11 cellular contexts compared by ENCODE assay signal in the genomic region with DNA sequence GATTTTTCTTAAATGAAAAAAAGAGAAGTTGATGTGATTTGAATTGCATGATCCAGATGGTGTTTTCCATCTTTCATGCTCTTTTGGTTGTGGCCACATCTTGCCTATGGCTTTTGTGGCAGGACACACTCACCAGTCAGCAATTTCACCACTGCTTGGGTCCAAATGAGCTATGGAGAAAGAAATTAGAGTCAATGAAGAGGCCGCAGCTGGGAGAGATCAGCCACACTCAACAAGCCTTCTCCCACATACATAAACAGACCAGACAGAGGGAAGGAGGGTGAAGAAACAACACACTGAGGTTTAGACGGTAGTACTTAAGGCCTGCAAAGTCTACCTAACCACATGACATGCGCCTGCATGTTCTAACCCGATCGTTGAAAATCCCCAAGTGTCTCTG.
DNase-seq lines count a peak whose midpoint lies in the region; ATAC-seq, FAIRE-seq and TF ChIP-seq lines count a peak whose summit lies in the region.
"Had no signal": no experiment of that assay in that cellular context is flagged by ENCODE, and none has a peak within 500 bp of the region (broad histone marks: within the 10 kb centered on the region; RNA-seq: fewer than 3 reads in every experiment).

No MANE protein-coding gene starts in this region.

- FAIRE-seq in H54 (lab: Jason Lieb, UNC), result peak; percentile 95
- FAIRE-seq: pancreas had no signal

- H3K27ac ChIP-seq in PC-3 (ENCODE audit: low read length) (no peak overlapping the region), trophoblast cell (ENCODE audit: low read depth, low read length) (no peak overlapping the region)
- H3K27ac ChIP-seq: pancreas had no signal

- H3K9me3 ChIP-seq in PC-3 (ENCODE audit: low read length) (no peaks in the 10 kb centered on the region), trophoblast cell (ENCODE audit: insufficient read depth, low read depth, low read length) (no peaks in the 10 kb centered on the region)
- H3K9me3 ChIP-seq: pancreas had no signal

- peak overlapping the region; percentile 26; the same call in 1 of the 2 replicates for H2AFZ ChIP-seq in PC-3 (ENCODE audit: low read length)
- H2AFZ ChIP-seq in trophoblast cell (ENCODE audit: insufficient read depth, low read length, poor library complexity), result no peak overlapping the region

- POLR2A ChIA-PET in PC-3 (lab: Charles Lee; ENCODE audit: unreplicated experiment), result no interaction called here

- no peak overlapping the region for H3K4me2 ChIP-seq in PC-3 (ENCODE audit: low read length)
- H3K4me2 ChIP-seq in trophoblast cell (ENCODE audit: low read length), result no peak overlapping the region

- no peak for TF ChIP-seq POLR2A in H54 (IDR thresholded peaks at IDR 0.05; ENCODE audit: low read depth, low read length)

- no peaks in the 10 kb centered on the region for H3K27me3 ChIP-seq in PC-3 (ENCODE audit: low read length)
- no peaks in the 10 kb centered on the region for H3K27me3 ChIP-seq in trophoblast cell (ENCODE audit: insufficient read depth, low read length)
- H3K27me3 ChIP-seq: pancreas had no signal

- no peaks in the 10 kb centered on the region for H3K9me2 ChIP-seq in PC-3 (replicated peaks; ENCODE audit: low read length)

- intact Hi-C loops in PC-3 (cut with micrococcal nuclease), result no loop called here

- no peak overlapping the region for H3K4ac ChIP-seq in trophoblast cell (ENCODE audit: low read depth, low read length)

- H4K12ac ChIP-seq in trophoblast cell (ENCODE audit: low read depth, low read length), result no peak overlapping the region

- peak overlapping the region; percentile 14 for H2BK120ac ChIP-seq in trophoblast cell (ENCODE audit: insufficient read depth, low read length, poor library complexity)

- peak overlapping the region; percentile 4 for H3K23ac ChIP-seq in trophoblast cell (ENCODE audit: low read length)

- H3K14ac ChIP-seq in trophoblast cell (ENCODE audit: low read length), result no peak overlapping the region

- no peak overlapping the region for H2BK5ac ChIP-seq in trophoblast cell (ENCODE audit: low read depth, low read length, poor library complexity)

- ATAC-seq in PC-3 (no peak), HG02623 (IDR thresholded peaks at IDR 0.05; ENCODE audit: unreplicated experiment) (no peak), HG02610 (IDR thresholded peaks at IDR 0.05; ENCODE audit: unreplicated experiment) (no peak)
- ATAC-seq: T-helper 17 cell had no signal

- no peak overlapping the region for H2BK12ac ChIP-seq in trophoblast cell (ENCODE audit: low read length)

- no peaks in the 10 kb centered on the region for H4K20me1 ChIP-seq in PC-3 (ENCODE audit: low read length)

- H4K91ac ChIP-seq in trophoblast cell (ENCODE audit: low read depth, low read length), result no peak overlapping the region

- CTCF ChIA-PET in PC-3 (lab: Charles Lee), result no interaction called here

- H3K79me1 ChIP-seq in trophoblast cell (ENCODE audit: low read length), result no peaks in the 10 kb centered on the region

- H3K4me1 ChIP-seq in PC-3 (ENCODE audit: insufficient read depth, low read length), result no peaks in the 10 kb centered on the region
- H3K4me1 ChIP-seq in trophoblast cell (ENCODE audit: control insufficient read depth in 1 of 2, insufficient read depth in 2 of 2, low read length in 2 of 2), result peaks cover 0 to 2% of the 10 kb centered on the region in 2 experiments
- H3K4me1 ChIP-seq: pancreas had no signal

- no peaks in the 10 kb centered on the region for H3K36me3 ChIP-seq in PC-3 (ENCODE audit: low read depth, low read length)
- H3K36me3 ChIP-seq in trophoblast cell (ENCODE audit: control insufficient read depth in 1 of 2, insufficient read depth in 2 of 2, low read length in 2 of 2), result no peaks in the 10 kb centered on the region
- H3K36me3 ChIP-seq: pancreas had no signal

- H3K79me2 ChIP-seq in PC-3 (ENCODE audit: low read length), result no peaks in the 10 kb centered on the region
- no peaks in the 10 kb centered on the region for H3K79me2 ChIP-seq in trophoblast cell (ENCODE audit: control insufficient read depth, insufficient read depth, low read length, poor library complexity)

- H3K18ac ChIP-seq in trophoblast cell (ENCODE audit: low read length), result no peak overlapping the region

- peak; percentile 5 for DNase-seq in H54 (ENCODE audit: insufficient read length, low spot score)
- no peak for DNase-seq in PC-3
- peak; percentile 43 for DNase-seq in fibroblast of the aortic adventitia (ENCODE audit: low read depth)
- no peak for DNase-seq in trophoblast cell
- no peak for DNase-seq in NCI-H1436 treated with DMSO at 0.1 percent for 48 hours (lab: John Stamatoyannopoulos, UW)
- DNase-seq: DND-41, NCI-H69, T-helper 17 cell had no signal

- no peak overlapping the region for H3K4me3 ChIP-seq in PC-3 (ENCODE audit: low read length)
- no peak overlapping the region for H3K4me3 ChIP-seq in fibroblast of the aortic adventitia (ENCODE audit: low read depth, low read length)
- H3K4me3 ChIP-seq in trophoblast cell (ENCODE audit: low read depth, low read length), result no peak overlapping the region
- H3K4me3 ChIP-seq: pancreas had no signal

- WGBS in trophoblast cell (ENCODE audit: extremely low coverage, insufficient coverage, insufficient read length), result no CpG with 5 or more reads among the region's 5 CpGs

- no peak overlapping the region for H2AK5ac ChIP-seq in trophoblast cell (ENCODE audit: low read length)

- no TSS peak for BruUV-seq in PC-3 (replicated peaks; lab: Mats Ljungman, UMichigan)

- no peak overlapping the region for H4K8ac ChIP-seq in trophoblast cell (ENCODE audit: low read depth, low read length)

- H3K9ac ChIP-seq in PC-3 (ENCODE audit: low read length) (no peak overlapping the region), trophoblast cell (ENCODE audit: low read length) (no peak overlapping the region)

- H3F3A ChIP-seq in PC-3 (ENCODE audit: low read length, unreplicated experiment), result no peaks in the 10 kb centered on the region

- TF ChIP-seq CTCF in PC-3 (conservative IDR thresholded peaks at IDR 0.05; ENCODE audit: low read depth, low read length) (no peak), fibroblast of the aortic adventitia (IDR thresholded peaks at IDR 0.05; ENCODE audit: insufficient read depth, low read length) (no peak)

Comparison
In these comparisons a context has a peak if more than half of its experiments do, and no peak if none do; other contexts are left out.
1. DNase-seq: peak in H54 (single experiment) and fibroblast of the aortic adventitia (single experiment); none in PC-3 (single experiment), trophoblast cell (0 of 2) and NCI-H1436 treated with DMSO at 0.1 percent for 48 hours (single experiment).